ENCODE assay signal across 8 cellular contexts in genomic region chr9:96666653-96667362, GRCh38. TPM values are rescaled to one million over a fixed set of nuclear protein-coding genes. Genes with fewer than 3 reads are reported as not detected.
DNase-seq lines count a peak whose midpoint lies in the region; ATAC-seq, FAIRE-seq and TF ChIP-seq lines count a peak whose summit lies in the region.
"Not testable (repeated sequence)": the region's sequence is repeated elsewhere in the genome, so short reads cannot be mapped to it uniquely, and the experiment has no call there.

No MANE protein-coding gene starts in this region.

- WGBS in psoas muscle, 3 donors, result 69 to 74% (median 69%) methylated on average over 15 of the region's 15 CpGs

- not testable (repeated sequence) for H3K4me1 ChIP-seq in psoas muscle

- peak; percentile 46 for ATAC-seq in GM18508 (IDR thresholded peaks at IDR 0.05; ENCODE audit: insufficient read depth, unreplicated experiment)
- peak; percentile 63 for ATAC-seq in HG02973 (IDR thresholded peaks at IDR 0.05; ENCODE audit: unreplicated experiment)
- peak; percentile 75 to 96 (median 84) for ATAC-seq in psoas muscle

- intact Hi-C loops in psoas muscle (cut with DNase I), result loop anchor here (2.0 to 5.0 kb wide), 3 partner anchors 100 to 340 kb away; no protein-coding TSS in a partner anchor

- H3K27me3 ChIP-seq in psoas muscle (ENCODE audit: insufficient read depth in 3 of 3, low read length in 2 of 3), result not testable (repeated sequence)

- not testable (repeated sequence) for H3K4me3 ChIP-seq in choroid plexus epithelial cell (ENCODE audit: low read depth, low read length); psoas muscle

- not testable (repeated sequence) for H3K9me3 ChIP-seq in psoas muscle

- not testable (repeated sequence) for H3K36me3 ChIP-seq in psoas muscle (ENCODE audit: insufficient read depth in 1 of 2, low read depth in 1 of 2)

- H3K27ac ChIP-seq in psoas muscle, result not testable (repeated sequence)

- peak; percentile 73 for DNase-seq in AG08395 (ENCODE audit: low spot score)
- peak; percentile 28 for DNase-seq in NCI-H2171 treated with DMSO at 0.1 percent for 48 hours (lab: John Stamatoyannopoulos, UW)
- peak; percentile 91 for DNase-seq in choroid plexus epithelial cell (ENCODE audit: low read depth)
- peak; percentile 52 for DNase-seq in iPS-NIHi11 (ENCODE audit: low spot score)
- not testable (repeated sequence) for DNase-seq in psoas muscle

- peak; percentile 75 for FAIRE-seq in TTC549 (lab: Jason Lieb, UNC)

- TF ChIP-seq CTCF in choroid plexus epithelial cell (conservative IDR thresholded peaks at IDR 0.05; ENCODE audit: low read depth, low read length), result peak; percentile 73
- peak; percentile 80 for TF ChIP-seq CTCF in psoas muscle (IDR thresholded peaks at IDR 0.05)

RNA-seq across cellular contexts. Expression of gene PRXL2C, which starts 11.7 kb away (rescaled TPM):
- 10 to 100 TPM; 13.8 to 31.3 (median 23.5) TPM for total RNA-seq in psoas muscle
- polyA plus RNA-seq in psoas muscle, result 10 to 100 TPM in 2 of 3 donors, 1 to 10 TPM in 1; 6.2 to 16.9 (median 14.7) TPM

RNA-seq across cellular contexts. Expression of gene CDC14B, which starts 47.2 kb away (rescaled TPM):
- total RNA-seq in psoas muscle, result 10 to 100 TPM in 1 of 4 donors, 1 to 10 TPM in 3; 2.1 to 10.7 (median 6.1) TPM
- 1 to 10 TPM in 2 of 3 donors, under 1 TPM in 1; 0.87 to 2.6 (median 2.5) TPM for polyA plus RNA-seq in psoas muscle
